1 cellular context compared by ENCODE assay signal in the genomic region with DNA sequence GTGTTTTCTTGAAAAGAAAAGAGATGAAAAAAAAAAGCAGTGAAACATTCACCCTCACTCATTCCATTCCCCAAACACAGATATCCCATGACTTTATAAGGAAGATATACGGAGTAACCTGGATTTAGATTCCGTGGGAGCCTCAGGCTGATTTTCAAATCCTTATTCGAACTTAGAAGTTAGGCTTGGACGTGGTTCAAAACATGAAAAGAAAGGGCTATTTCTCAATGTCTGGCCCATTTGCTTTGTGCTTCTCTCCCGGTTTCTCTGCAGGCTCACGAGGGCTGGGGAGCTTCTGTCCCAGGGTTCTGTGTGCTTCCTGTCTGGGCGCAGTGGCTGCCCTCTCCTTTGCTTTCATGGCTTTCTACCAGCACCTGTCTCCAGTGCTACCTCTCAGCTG.
TF ChIP-seq lines count a peak whose summit lies in the region.

No MANE protein-coding gene starts in this region.

TF ChIP-seq in H1, 55 proteins besides CTCF, POLR2A, EP300 and RAD21 (continued from another document):
- TF ChIP-seq, protein P1, sequence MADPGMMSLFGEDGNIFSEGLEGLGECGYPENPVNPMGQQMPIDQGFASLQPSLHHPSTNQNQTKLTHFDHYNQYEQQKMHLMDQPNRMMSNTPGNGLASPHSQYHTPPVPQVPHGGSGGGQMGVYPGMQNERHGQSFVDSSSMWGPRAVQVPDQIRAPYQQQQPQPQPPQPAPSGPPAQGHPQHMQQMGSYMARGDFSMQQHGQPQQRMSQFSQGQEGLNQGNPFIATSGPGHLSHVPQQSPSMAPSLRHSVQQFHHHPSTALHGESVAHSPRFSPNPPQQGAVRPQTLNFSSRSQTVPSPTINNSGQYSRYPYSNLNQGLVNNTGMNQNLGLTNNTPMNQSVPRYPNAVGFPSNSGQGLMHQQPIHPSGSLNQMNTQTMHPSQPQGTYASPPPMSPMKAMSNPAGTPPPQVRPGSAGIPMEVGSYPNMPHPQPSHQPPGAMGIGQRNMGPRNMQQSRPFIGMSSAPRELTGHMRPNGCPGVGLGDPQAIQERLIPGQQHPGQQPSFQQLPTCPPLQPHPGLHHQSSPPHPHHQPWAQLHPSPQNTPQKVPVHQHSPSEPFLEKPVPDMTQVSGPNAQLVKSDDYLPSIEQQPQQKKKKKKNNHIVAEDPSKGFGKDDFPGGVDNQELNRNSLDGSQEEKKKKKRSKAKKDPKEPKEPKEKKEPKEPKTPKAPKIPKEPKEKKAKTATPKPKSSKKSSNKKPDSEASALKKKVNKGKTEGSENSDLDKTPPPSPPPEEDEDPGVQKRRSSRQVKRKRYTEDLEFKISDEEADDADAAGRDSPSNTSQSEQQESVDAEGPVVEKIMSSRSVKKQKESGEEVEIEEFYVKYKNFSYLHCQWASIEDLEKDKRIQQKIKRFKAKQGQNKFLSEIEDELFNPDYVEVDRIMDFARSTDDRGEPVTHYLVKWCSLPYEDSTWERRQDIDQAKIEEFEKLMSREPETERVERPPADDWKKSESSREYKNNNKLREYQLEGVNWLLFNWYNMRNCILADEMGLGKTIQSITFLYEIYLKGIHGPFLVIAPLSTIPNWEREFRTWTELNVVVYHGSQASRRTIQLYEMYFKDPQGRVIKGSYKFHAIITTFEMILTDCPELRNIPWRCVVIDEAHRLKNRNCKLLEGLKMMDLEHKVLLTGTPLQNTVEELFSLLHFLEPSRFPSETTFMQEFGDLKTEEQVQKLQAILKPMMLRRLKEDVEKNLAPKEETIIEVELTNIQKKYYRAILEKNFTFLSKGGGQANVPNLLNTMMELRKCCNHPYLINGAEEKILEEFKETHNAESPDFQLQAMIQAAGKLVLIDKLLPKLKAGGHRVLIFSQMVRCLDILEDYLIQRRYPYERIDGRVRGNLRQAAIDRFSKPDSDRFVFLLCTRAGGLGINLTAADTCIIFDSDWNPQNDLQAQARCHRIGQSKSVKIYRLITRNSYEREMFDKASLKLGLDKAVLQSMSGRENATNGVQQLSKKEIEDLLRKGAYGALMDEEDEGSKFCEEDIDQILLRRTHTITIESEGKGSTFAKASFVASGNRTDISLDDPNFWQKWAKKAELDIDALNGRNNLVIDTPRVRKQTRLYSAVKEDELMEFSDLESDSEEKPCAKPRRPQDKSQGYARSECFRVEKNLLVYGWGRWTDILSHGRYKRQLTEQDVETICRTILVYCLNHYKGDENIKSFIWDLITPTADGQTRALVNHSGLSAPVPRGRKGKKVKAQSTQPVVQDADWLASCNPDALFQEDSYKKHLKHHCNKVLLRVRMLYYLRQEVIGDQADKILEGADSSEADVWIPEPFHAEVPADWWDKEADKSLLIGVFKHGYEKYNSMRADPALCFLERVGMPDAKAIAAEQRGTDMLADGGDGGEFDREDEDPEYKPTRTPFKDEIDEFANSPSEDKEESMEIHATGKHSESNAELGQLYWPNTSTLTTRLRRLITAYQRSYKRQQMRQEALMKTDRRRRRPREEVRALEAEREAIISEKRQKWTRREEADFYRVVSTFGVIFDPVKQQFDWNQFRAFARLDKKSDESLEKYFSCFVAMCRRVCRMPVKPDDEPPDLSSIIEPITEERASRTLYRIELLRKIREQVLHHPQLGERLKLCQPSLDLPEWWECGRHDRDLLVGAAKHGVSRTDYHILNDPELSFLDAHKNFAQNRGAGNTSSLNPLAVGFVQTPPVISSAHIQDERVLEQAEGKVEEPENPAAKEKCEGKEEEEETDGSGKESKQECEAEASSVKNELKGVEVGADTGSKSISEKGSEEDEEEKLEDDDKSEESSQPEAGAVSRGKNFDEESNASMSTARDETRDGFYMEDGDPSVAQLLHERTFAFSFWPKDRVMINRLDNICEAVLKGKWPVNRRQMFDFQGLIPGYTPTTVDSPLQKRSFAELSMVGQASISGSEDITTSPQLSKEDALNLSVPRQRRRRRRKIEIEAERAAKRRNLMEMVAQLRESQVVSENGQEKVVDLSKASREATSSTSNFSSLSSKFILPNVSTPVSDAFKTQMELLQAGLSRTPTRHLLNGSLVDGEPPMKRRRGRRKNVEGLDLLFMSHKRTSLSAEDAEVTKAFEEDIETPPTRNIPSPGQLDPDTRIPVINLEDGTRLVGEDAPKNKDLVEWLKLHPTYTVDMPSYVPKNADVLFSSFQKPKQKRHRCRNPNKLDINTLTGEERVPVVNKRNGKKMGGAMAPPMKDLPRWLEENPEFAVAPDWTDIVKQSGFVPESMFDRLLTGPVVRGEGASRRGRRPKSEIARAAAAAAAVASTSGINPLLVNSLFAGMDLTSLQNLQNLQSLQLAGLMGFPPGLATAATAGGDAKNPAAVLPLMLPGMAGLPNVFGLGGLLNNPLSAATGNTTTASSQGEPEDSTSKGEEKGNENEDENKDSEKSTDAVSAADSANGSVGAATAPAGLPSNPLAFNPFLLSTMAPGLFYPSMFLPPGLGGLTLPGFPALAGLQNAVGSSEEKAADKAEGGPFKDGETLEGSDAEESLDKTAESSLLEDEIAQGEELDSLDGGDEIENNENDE (IDR thresholded peaks at IDR 0.05; ENCODE audit: insufficient replicate concordance, low read length), result no peak
- no peak for TF ChIP-seq SIRT6 (IDR thresholded peaks at IDR 0.05; ENCODE audit: low read length)
